In genomic region chr5:172770374-172770674, GRCh38 we compare ENCODE assay signal across 8 cellular contexts.
DNase-seq lines count a peak whose midpoint lies in the region; ATAC-seq, FAIRE-seq and TF ChIP-seq lines count a peak whose summit lies in the region.

No MANE protein-coding gene starts in this region.

- peak overlapping the region; percentile 91 for H3K9ac ChIP-seq in DND-41 (ENCODE audit: low read depth, low read length)

- peaks cover 19% of the 10 kb centered on the region for H4K20me1 ChIP-seq in DND-41 (ENCODE audit: insufficient read depth, low read length)

- peaks cover 19% of the 10 kb centered on the region for H3K36me3 ChIP-seq in DND-41 (ENCODE audit: insufficient read depth, low read length)

- peak overlapping the region; percentile 100 for H3K27ac Mint-ChIP-seq in dendritic cell treated with granulocyte-macrophage colony-stimulating factor and Interleukin-4, amounts not matched to agents 40 ng/mL and 50 ng/mL, for 4 days
- H3K27ac Mint-ChIP-seq in nephron progenitor cell, result peak overlapping the region; percentile 83

- H3K9me3 ChIP-seq in DND-41 (ENCODE audit: insufficient read depth, low read length, severe bottlenecking), result no peaks in the 10 kb centered on the region

- peak overlapping the region; percentile 76 for H3K27ac ChIP-seq in DND-41 (ENCODE audit: low read length)

- peak overlapping the region; percentile 92 for H3K4me3 Mint-ChIP-seq in dendritic cell treated with granulocyte-macrophage colony-stimulating factor and Interleukin-4, amounts not matched to agents 40 ng/mL and 50 ng/mL, for 4 days
- H3K4me3 Mint-ChIP-seq in nephron progenitor cell, result peak overlapping the region; percentile 96

- no peaks in the 10 kb centered on the region for H3K27me3 Mint-ChIP-seq in dendritic cell treated with granulocyte-macrophage colony-stimulating factor and Interleukin-4, amounts not matched to agents 40 ng/mL and 50 ng/mL, for 4 days
- H3K27me3 Mint-ChIP-seq in nephron progenitor cell (ENCODE audit: low read depth, poor library complexity), result peaks cover 14% of the 10 kb centered on the region

- H3K4me3 ChIP-seq in DND-41 (ENCODE audit: low read depth in 1 of 2, low read length in 2 of 2), result peak overlapping the region; percentile 46 to 96; a peak in 3 of 4 replicates

- ATAC-seq in DND-41 (ENCODE audit: insufficient read depth, low read depth), result peak; percentile 45
- no peak for ATAC-seq in GM18511 (IDR thresholded peaks at IDR 0.05; ENCODE audit: unreplicated experiment)

- H3K4me1 Mint-ChIP-seq in dendritic cell treated with granulocyte-macrophage colony-stimulating factor and Interleukin-4, amounts not matched to agents 40 ng/mL and 50 ng/mL, for 4 days (ENCODE audit: low read depth), result peaks cover 80% of the 10 kb centered on the region
- peaks cover 76% of the 10 kb centered on the region for H3K4me1 Mint-ChIP-seq in nephron progenitor cell

- intact Hi-C loops in dendritic cell treated with granulocyte-macrophage colony-stimulating factor and Interleukin-4, amounts not matched to agents 40 ng/mL and 50 ng/mL, for 4 days (cut with micrococcal nuclease), result loop anchor here (5.0 kb wide), 1 partner anchor 117 kb away; no protein-coding TSS in a partner anchor

- TF ChIP-seq CTCF in DND-41 (IDR thresholded peaks at IDR 0.05; ENCODE audit: borderline replicate concordance, extremely low read depth, low read length, poor library complexity, severe bottlenecking), result no peak
- TF ChIP-seq CTCF in nephron progenitor cell (IDR thresholded peaks at IDR 0.05), result no peak

- H3K36me3 Mint-ChIP-seq in dendritic cell treated with granulocyte-macrophage colony-stimulating factor and Interleukin-4, amounts not matched to agents 40 ng/mL and 50 ng/mL, for 4 days (ENCODE audit: low read depth), result peaks cover 53% of the 10 kb centered on the region
- peaks cover 30% of the 10 kb centered on the region for H3K36me3 Mint-ChIP-seq in nephron progenitor cell (ENCODE audit: low read depth)

- H3K4me2 ChIP-seq in DND-41 (ENCODE audit: insufficient read depth, low read length), result peak overlapping the region; percentile 97

- no peaks in the 10 kb centered on the region for H3K27me3 ChIP-seq in DND-41 (ENCODE audit: insufficient read depth, low read length, poor library complexity)

- no peaks in the 10 kb centered on the region for H3K9me3 Mint-ChIP-seq in dendritic cell treated with granulocyte-macrophage colony-stimulating factor and Interleukin-4, amounts not matched to agents 40 ng/mL and 50 ng/mL, for 4 days
- no peaks in the 10 kb centered on the region for H3K9me3 Mint-ChIP-seq in nephron progenitor cell

- FAIRE-seq in HTR-8/SVneo (lab: Jason Lieb, UNC), result no peak

- H3K79me2 ChIP-seq in DND-41 (ENCODE audit: insufficient read depth, low read length), result peaks cover 15% of the 10 kb centered on the region

- H3K4me1 ChIP-seq in DND-41 (ENCODE audit: insufficient read depth, low read length), result peaks cover 47% of the 10 kb centered on the region

- peak; percentile 45 for DNase-seq in DND-41
- peak; percentile 41 for DNase-seq in NCI-H226
- no peak for DNase-seq in nephron progenitor cell
- DNase-seq in HTR-8/SVneo (ENCODE audit: insufficient read length, low spot score), result no peak
- DNase-seq in NCI-H2081 treated with DMSO at 0.1 percent for 48 hours (lab: John Stamatoyannopoulos, UW), result no peak
- no peak for DNase-seq in NCI-H1105 treated with DMSO at 0.1 percent for 48 hours (lab: John Stamatoyannopoulos, UW)

- H2AFZ ChIP-seq in DND-41 (ENCODE audit: low read depth, low read length), result peak overlapping the region; percentile 77

Comparison
In these comparisons a context has a peak if more than half of its experiments do, and no peak if none do; other contexts are left out.
1. DNase-seq: peak in DND-41 (single experiment) and NCI-H226 (single experiment); none in nephron progenitor cell (single experiment), HTR-8/SVneo (single experiment), NCI-H2081 treated with DMSO at 0.1 percent for 48 hours (single experiment) and NCI-H1105 treated with DMSO at 0.1 percent for 48 hours (single experiment).